In the genomic region with DNA sequence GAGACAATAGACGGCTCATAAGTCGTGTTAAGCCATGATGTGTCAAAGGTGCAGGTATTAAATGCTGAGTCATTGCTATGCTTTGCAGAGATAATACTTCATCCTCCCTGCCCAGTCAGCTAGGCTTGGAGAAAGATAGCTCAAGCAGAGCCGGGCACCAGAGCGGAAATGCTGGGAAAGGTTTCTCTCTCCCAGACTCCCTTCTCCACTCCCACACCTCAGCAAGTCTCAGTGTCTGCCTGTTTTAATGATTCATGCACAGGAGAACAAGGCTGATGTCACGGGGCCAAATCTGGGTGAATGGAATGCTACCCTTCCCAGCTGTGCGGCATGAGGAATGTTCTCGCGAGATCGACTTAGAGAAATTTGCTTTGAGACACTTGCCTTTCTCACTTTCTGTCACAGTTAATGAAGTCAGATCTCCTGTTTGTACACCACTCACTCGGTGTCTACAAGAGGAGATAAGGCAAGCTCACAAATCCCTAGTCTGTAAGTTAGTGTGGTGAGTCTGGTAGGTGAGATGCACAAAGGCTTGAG, we compare ENCODE assay signal across 10 cellular contexts.
DNase-seq lines count a peak whose midpoint lies in the region; ATAC-seq, FAIRE-seq and TF ChIP-seq lines count a peak whose summit lies in the region.
"Had no signal": no experiment of that assay in that cellular context is flagged by ENCODE, and none has a peak within 500 bp of the region (broad histone marks: within the 10 kb centered on the region; RNA-seq: fewer than 3 reads in every experiment).

No MANE protein-coding gene starts in this region.

- DNase-seq in HTR-8/SVneo (ENCODE audit: insufficient read length, low spot score) (peak; percentile 55), astrocyte of the cerebellum (ENCODE audit: low read depth) (peak; percentile 69), iPS-NIHi11 (ENCODE audit: low spot score) (peak; percentile 23), smooth muscle cell (lab: John Stamatoyannopoulos, UW; ENCODE audit: unreplicated experiment) (no peak), sigmoid colon (no peak)
- DNase-seq in activated CD8-positive, alpha-beta memory T cell treated with anti-CD3 and anti-CD28 coated beads, Interleukin-2, amount 50 U/mL, for 48 hours, result no peak
- DNase-seq: activated CD4-positive, alpha-beta T cell treated with anti-CD3 and anti-CD28 coated beads, Interleukin-2, amount 10 ng/mL, durations not matched to agents 7 days and 5 days; NCI-H2081 had no signal

- peak overlapping the region; percentile 16 for H3K4me2 ChIP-seq in smooth muscle cell

- ATAC-seq in GM18867 (IDR thresholded peaks at IDR 0.05; ENCODE audit: unreplicated experiment), result no peak

- in situ Hi-C loops in astrocyte of the cerebellum (cut with HindIII; ENCODE audit: low sequenced_read_pairs), result no loop called here

- no peaks in the 10 kb centered on the region for H3K27me3 ChIP-seq in smooth muscle cell (ENCODE audit: low read depth)
- H3K27me3 ChIP-seq in sigmoid colon, result no peaks in the 10 kb centered on the region

- H3K36me3 ChIP-seq in smooth muscle cell (ENCODE audit: low read depth) (no peaks in the 10 kb centered on the region), sigmoid colon (no peaks in the 10 kb centered on the region)

- H3K9ac ChIP-seq in smooth muscle cell (ENCODE audit: low read depth), result peak overlapping the region; percentile 17

- H2AFZ ChIP-seq in smooth muscle cell (ENCODE audit: low read depth), result no peak overlapping the region

- no peak for TF ChIP-seq EP300 in sigmoid colon (IDR thresholded peaks at IDR 0.05)

- intact Hi-C loops in sigmoid colon (cut with DNase I), result no loop called here

- TF ChIP-seq POLR2A in sigmoid colon (IDR thresholded peaks at IDR 0.05), result no peak

- 26% methylated on average over 10 of the region's 10 CpGs for WGBS in smooth muscle cell (ENCODE audit: low lambda C conversion rate)
- WGBS in sigmoid colon, 2 donors, result 93 to 95% methylated on average over 10 of the region's 10 CpGs

- no peak overlapping the region for H3K4me3 ChIP-seq in astrocyte of the cerebellum (ENCODE audit: low read depth, low read length)
- H3K4me3 ChIP-seq in smooth muscle cell, result no peak overlapping the region
- no peak overlapping the region for H3K4me3 ChIP-seq in sigmoid colon

- peak overlapping the region; percentile 86 for H3K27ac ChIP-seq in smooth muscle cell (ENCODE audit: low read depth)
- no peak overlapping the region for H3K27ac ChIP-seq in sigmoid colon

- no peak for TF ChIP-seq CTCF in astrocyte of the cerebellum (IDR thresholded peaks at IDR 0.05; ENCODE audit: low read depth, low read length, missing control alignments)
- no peak for TF ChIP-seq CTCF in smooth muscle cell (IDR thresholded peaks at IDR 0.05; ENCODE audit: borderline replicate concordance, insufficient read depth, poor library complexity, severe bottlenecking)
- no peak for TF ChIP-seq CTCF in sigmoid colon (IDR thresholded peaks at IDR 0.05)

- no peaks in the 10 kb centered on the region for H3K9me3 ChIP-seq in smooth muscle cell (replicated peaks; ENCODE audit: low read depth)
- H3K9me3 ChIP-seq in sigmoid colon, result no peaks in the 10 kb centered on the region

- no peaks in the 10 kb centered on the region for H3K79me2 ChIP-seq in smooth muscle cell (ENCODE audit: low read depth)

- H3K4me1 ChIP-seq in smooth muscle cell (ENCODE audit: low read depth), result peaks cover 74% of the 10 kb centered on the region
- peaks cover 0 to 9% (median 3%) of the 10 kb centered on the region in 4 donors for H3K4me1 ChIP-seq in sigmoid colon

- no peaks in the 10 kb centered on the region for H4K20me1 ChIP-seq in smooth muscle cell (ENCODE audit: low read depth)

- H3F3A ChIP-seq in smooth muscle cell (ENCODE audit: low read depth), result peaks cover 16% of the 10 kb centered on the region

- FAIRE-seq in HTR-8/SVneo (lab: Jason Lieb, UNC), result peak; percentile 64
- FAIRE-seq: GM12892 had no signal

Comparison
In these comparisons a context has a peak if more than half of its experiments do, and no peak if none do; other contexts are left out.
1. DNase-seq: peak in HTR-8/SVneo (single experiment), astrocyte of the cerebellum (single experiment) and iPS-NIHi11 (single experiment); none in smooth muscle cell (single experiment), activated CD8-positive, alpha-beta memory T cell treated with anti-CD3 and anti-CD28 coated beads, Interleukin-2, amount 50 U/mL, for 48 hours (single experiment) and sigmoid colon (single experiment).